Comparison of ENCODE assay signal across 21 cellular contexts in the genomic region with DNA sequence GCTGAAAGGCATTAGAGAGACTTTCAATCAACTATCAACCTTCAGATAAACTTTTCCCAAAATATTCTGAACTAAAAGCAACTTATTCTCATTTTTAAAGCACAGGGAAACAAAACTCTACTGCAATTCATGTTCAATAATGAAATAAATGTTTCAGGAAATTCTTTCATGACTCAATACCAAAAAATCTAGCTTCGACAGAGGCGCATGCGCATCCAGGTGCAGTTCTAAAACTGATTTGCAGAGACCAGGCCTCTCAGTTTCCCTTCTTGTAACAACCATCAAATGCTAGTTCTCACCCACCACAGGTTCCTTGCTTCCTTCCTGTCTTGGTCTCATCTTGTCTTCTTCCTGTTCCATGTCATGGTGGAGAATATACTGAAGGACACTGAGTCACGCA.
"Had no signal": no experiment of that assay in that cellular context is flagged by ENCODE, and none has a peak within 500 bp of the region (broad histone marks: within the 10 kb centered on the region; RNA-seq: fewer than 3 reads in every experiment).

No MANE protein-coding gene starts in this region.

- H3K4me1 ChIP-seq: left ventricle myocardium inferior, right atrium auricular region, right lobe of liver, tibial nerve, vagina had no signal

- H3K36me3 ChIP-seq: left ventricle myocardium inferior, ovary, right atrium auricular region, right lobe of liver, suprapubic skin, thoracic aorta, tibial nerve, vagina had no signal

- ATAC-seq: natural killer cell; right lobe of liver; stimulated activated effector memory CD8-positive, alpha-beta T cell treated with anti-CD3 and anti-CD28 coated beads, Interleukin-12 subunit alpha, Interleukin-12 subunit beta, amount 100 ng/mL, for 72 hours had no signal

- H3K4me2 ChIP-seq: smooth muscle cell had no signal

- DNase-seq: hypothalamus; islet precursor cell; left ventricle myocardium inferior; mesendoderm; naive B cell; natural killer cell; nephron progenitor cell; ovary; right lobe of liver; stimulated activated CD4-positive, alpha-beta T cell treated with anti-CD3 and anti-CD28 coated beads, Interleukin-15, amount 100 ng/mL, for 24 hours; stimulated activated CD4-positive, alpha-beta T cell treated with anti-CD3 and anti-CD28 coated beads, Interleukin-2, amount 100 ng/mL, for 24 hours; stimulated activated CD4-positive, alpha-beta T cell treated with anti-CD3 and anti-CD28 coated beads, Interleukin-4, amount 100 ng/mL, for 1 hour; stimulated activated naive CD4-positive, alpha-beta T cell had no signal

- H3K4me3 ChIP-seq: left ventricle myocardium inferior, lung, ovary, right atrium auricular region, right lobe of liver, smooth muscle cell, suprapubic skin, thoracic aorta, tibial nerve, vagina had no signal

- H3K9me3 ChIP-seq: left ventricle myocardium inferior, ovary, right atrium auricular region, right lobe of liver, suprapubic skin, thoracic aorta, tibial nerve, vagina had no signal

- H3K27ac ChIP-seq: left ventricle myocardium inferior, ovary, right atrium auricular region, right lobe of liver, suprapubic skin, thoracic aorta, tibial nerve, vagina had no signal

- H3K27me3 ChIP-seq: ovary, right atrium auricular region, right lobe of liver, suprapubic skin, tibial nerve, vagina had no signal
